In the genomic region with DNA sequence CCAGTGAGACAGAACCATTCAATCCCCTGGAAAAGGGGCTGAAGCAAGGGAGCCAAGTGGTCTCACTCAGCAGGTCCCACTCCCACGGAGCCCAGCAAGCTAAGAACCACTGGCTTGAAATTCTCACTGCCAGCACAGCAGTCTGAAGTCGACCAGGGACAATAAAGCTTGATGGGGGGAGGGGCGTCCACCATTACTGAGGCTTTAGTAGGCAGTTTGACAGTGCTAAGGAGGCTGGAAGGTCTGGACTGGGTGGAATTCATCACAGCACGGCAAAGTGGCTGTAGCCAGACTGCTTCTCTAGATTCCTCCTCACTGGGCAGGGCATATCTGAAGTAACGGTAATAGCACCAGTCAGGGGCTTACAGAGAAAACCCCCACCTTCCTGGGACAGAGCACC, we compare ENCODE assay signal across 21 cellular contexts.
"Had no signal": no experiment of that assay in that cellular context is flagged by ENCODE, and none has a peak within 500 bp of the region (broad histone marks: within the 10 kb centered on the region; RNA-seq: fewer than 3 reads in every experiment).

No MANE protein-coding gene starts in this region.

- H3K36me3 ChIP-seq: esophagus muscularis mucosa, gastroesophageal sphincter, spleen, tibial nerve, upper lobe of right lung, vagina had no signal

- H3K9me3 ChIP-seq: esophagus muscularis mucosa, gastroesophageal sphincter, spleen, testis, upper lobe of right lung, vagina had no signal

- H3K27me3 ChIP-seq: esophagus muscularis mucosa, gastroesophageal sphincter, testis, tibial nerve, upper lobe of right lung, vagina had no signal

- H3K4me1 ChIP-seq: esophagus muscularis mucosa, gastroesophageal sphincter, spleen, testis, tibial nerve, upper lobe of right lung, vagina had no signal

- H3K4me3 ChIP-seq: coronary artery, esophagus muscularis mucosa, gastroesophageal sphincter, lung, spleen, testis, tibial nerve, upper lobe of right lung, vagina had no signal

- DNase-seq: effector CD8-positive, alpha-beta T cell; glutamatergic neuron; immature natural killer cell; kidney; left cardiac atrium; left ventricle myocardium superior; mesenchymal stem cell; naive B cell; spleen; stimulated activated CD4-positive, alpha-beta T cell treated with anti-CD3 and anti-CD28 coated beads, Interleukin-15, amount 100 ng/mL, for 24 hours; stimulated activated CD4-positive, alpha-beta T cell treated with anti-CD3 and anti-CD28 coated beads, Interleukin-1b, Interleukin-23, amount 100 ng/mL, for 48 hours; stimulated activated CD4-positive, alpha-beta T cell treated with anti-CD3 and anti-CD28 coated beads, Interleukin-4, amount 100 ng/mL, for 24 hours; testis; upper lobe of right lung had no signal

- H3K27ac ChIP-seq: coronary artery, epithelial cell of prostate, esophagus muscularis mucosa, gastroesophageal sphincter, spleen, testis, tibial nerve, upper lobe of right lung, vagina had no signal
